Comparison of ENCODE assay signal across 8 cellular contexts in genomic region chr11:46121724-46122477, GRCh38. TPM values are rescaled to one million over a fixed set of nuclear protein-coding genes. Genes with fewer than 3 reads are reported as not detected.
DNase-seq lines count a peak whose midpoint lies in the region; ATAC-seq and TF ChIP-seq lines count a peak whose summit lies in the region.

No MANE protein-coding gene starts in this region.

- H3K36me3 Mint-ChIP-seq in activated CD4-positive, alpha-beta memory T cell treated with anti-CD3 and anti-CD28 coated beads, Interleukin-2, amount 10 ng/mL, durations not matched to agents 7 days and 5 days (ENCODE audit: low read depth), result peaks cover 6% of the 10 kb centered on the region

- H3K27ac Mint-ChIP-seq in activated CD4-positive, alpha-beta memory T cell treated with anti-CD3 and anti-CD28 coated beads, Interleukin-2, amount 10 ng/mL, durations not matched to agents 7 days and 5 days, result peak overlapping the region; percentile 89

- no peaks in the 10 kb centered on the region for H3K27me3 Mint-ChIP-seq in activated CD4-positive, alpha-beta memory T cell treated with anti-CD3 and anti-CD28 coated beads, Interleukin-2, amount 10 ng/mL, durations not matched to agents 7 days and 5 days

- no peaks in the 10 kb centered on the region for H3K36me3 ChIP-seq in ectodermal cell (ENCODE audit: control insufficient read depth, insufficient read depth, low read length)

- H3K27ac ChIP-seq in C4-2B (peak overlapping the region; percentile 92), ectodermal cell (ENCODE audit: insufficient read depth, low read depth, low read length, poor library complexity, severe bottlenecking) (peak overlapping the region; percentile 92)

- H3K4me3 ChIP-seq in ectodermal cell (ENCODE audit: insufficient read depth, low read depth, low read length), result peak overlapping the region; percentile 46

- POLR2A ChIA-PET in activated CD4-positive, alpha-beta memory T cell treated with anti-CD3 and anti-CD28 coated beads, Interleukin-2, amount 10 ng/mL, durations not matched to agents 7 days and 5 days (lab: Charles Lee), result interaction anchor here (0.6 to 2.5 kb wide), 5 partner anchors 18 to 227 kb away, joined by 3 to 8 read pairs (median 3); no protein-coding TSS in a partner anchor

- no peaks in the 10 kb centered on the region for H3K9me3 Mint-ChIP-seq in activated CD4-positive, alpha-beta memory T cell treated with anti-CD3 and anti-CD28 coated beads, Interleukin-2, amount 10 ng/mL, durations not matched to agents 7 days and 5 days

- peak; percentile 69 for DNase-seq in NCI-H748 treated with DMSO at 0.1 percent for 48 hours (lab: John Stamatoyannopoulos, UW)
- peak; percentile 80 for DNase-seq in activated CD4-positive, alpha-beta memory T cell treated with anti-CD3 and anti-CD28 coated beads, Interleukin-2, amount 10 ng/mL, durations not matched to agents 7 days and 5 days
- peak; percentile 93 to 94 for DNase-seq in lung microvascular endothelial cell (ENCODE audit: low read depth in 2 of 2)
- DNase-seq in stimulated activated CD4-positive, alpha-beta T cell treated with anti-CD3 and anti-CD28 coated beads, TNF-alpha, amount 100 ng/mL, for 4 hours (ENCODE audit: low read depth in 3 of 3), result peak; percentile 53 to 57 (median 53)

- H3K9me3 ChIP-seq in ectodermal cell (ENCODE audit: control insufficient read depth, low read length), result no peaks in the 10 kb centered on the region

- peaks cover 41% of the 10 kb centered on the region for H3K4me1 Mint-ChIP-seq in activated CD4-positive, alpha-beta memory T cell treated with anti-CD3 and anti-CD28 coated beads, Interleukin-2, amount 10 ng/mL, durations not matched to agents 7 days and 5 days

- H3K4me3 Mint-ChIP-seq in activated CD4-positive, alpha-beta memory T cell treated with anti-CD3 and anti-CD28 coated beads, Interleukin-2, amount 10 ng/mL, durations not matched to agents 7 days and 5 days, result peak overlapping the region; percentile 89

- no peaks in the 10 kb centered on the region for H3K27me3 ChIP-seq in ectodermal cell (ENCODE audit: control insufficient read depth, insufficient read depth, low read length, poor library complexity, severe bottlenecking)

- CTCF ChIA-PET in activated CD4-positive, alpha-beta memory T cell treated with anti-CD3 and anti-CD28 coated beads, Interleukin-2, amount 10 ng/mL, durations not matched to agents 7 days and 5 days (lab: Charles Lee), result interaction anchor here (0.8 to 1.8 kb wide), 3 partner anchors 117 to 186 kb away, joined by 3 to 14 read pairs (median 3); no protein-coding TSS in a partner anchor

- 0 to 1% methylated on average over 70 to 74 of the region's 74 CpGs for WGBS in ectodermal cell, 2 experiments

- H3K4me1 ChIP-seq in ectodermal cell (ENCODE audit: control insufficient read depth, insufficient read depth, low read length), result no peaks in the 10 kb centered on the region

- ATAC-seq in GM19372 (IDR thresholded peaks at IDR 0.05; ENCODE audit: low read depth, unreplicated experiment) (peak; percentile 39), HG03520 (IDR thresholded peaks at IDR 0.05; ENCODE audit: unreplicated experiment) (peak; percentile 37)

- no peak for TF ChIP-seq CTCF in C4-2B (conservative IDR thresholded peaks at IDR 0.05)

RNA-seq across cellular contexts. Expression of gene PHF21A, which starts 0.6 kb away (rescaled TPM):
- total RNA-seq in activated CD4-positive, alpha-beta memory T cell treated with anti-CD3 and anti-CD28 coated beads, Interleukin-2, amount 10 ng/mL, durations not matched to agents 7 days and 5 days, result 10 to 100 TPM; 52.6 to 56.9 TPM
- polyA plus RNA-seq in ectodermal cell (2013, experiment 1 of 4), result 58.4 TPM
- polyA plus RNA-seq in ectodermal cell (2013, experiment 2 of 4), result 52.2 TPM
- polyA plus RNA-seq in ectodermal cell (2013, experiment 3 of 4), result 41.4 TPM
- 47.8 TPM for polyA plus RNA-seq in ectodermal cell (2013, experiment 4 of 4)
- 5.2 and 8.9 TPM in 2 replicates for total RNA-seq in lung microvascular endothelial cell

Comparison
In these comparisons a context has a peak if more than half of its experiments do, and no peak if none do; other contexts are left out.
1. Peak in every context shown above with its lines: DNase-seq, ATAC-seq, H3K4me3 ChIP-seq and H3K27ac ChIP-seq.